8 cellular contexts compared by ENCODE assay signal in genomic region chr2:161992526-161992925, GRCh38.
A peak's percentile ranks its signal among the peaks of the same experiment; 100 is the strongest.
DNase-seq lines count a peak whose midpoint lies in the region; ATAC-seq and TF ChIP-seq lines count a peak whose summit lies in the region.

No MANE protein-coding gene starts in this region.

- no peaks in the 10 kb centered on the region for H3K36me3 Mint-ChIP-seq in Calu3 (ENCODE audit: insufficient read depth, unreplicated experiment)
- H3K36me3 Mint-ChIP-seq in glutamatergic neuron (ENCODE audit: unreplicated experiment): no peaks in the 10 kb centered on the region

- CTCF ChIA-PET in Calu3 (lab: Charles Lee): interaction anchor here (0.6 to 1.1 kb wide), 2 partner anchors 10 to 165 kb away, joined by 3 read pairs; no protein-coding TSS in a partner anchor

- BruUV-seq in Calu3 (replicated peaks; lab: Mats Ljungman, UMichigan): TSS peak; percentile 88

- peak overlapping the region; percentile 84 for H3K27ac ChIP-seq in thymus (ENCODE audit: low read depth)
- no peak overlapping the region for H3K27ac ChIP-seq in tibial artery

- 2% methylated on average over 3 of the region's 3 CpGs for WGBS in thymus

- H3K27me3 Mint-ChIP-seq in Calu3 (ENCODE audit: unreplicated experiment) (no peaks in the 10 kb centered on the region), glutamatergic neuron (ENCODE audit: unreplicated experiment) (peaks cover 2% of the 10 kb centered on the region)

- H3K36me3 ChIP-seq in thymus (ENCODE audit: control insufficient read depth, insufficient read depth): no peaks in the 10 kb centered on the region
- H3K36me3 ChIP-seq in tibial artery: no peaks in the 10 kb centered on the region

- H3K4me1 Mint-ChIP-seq in Calu3 (ENCODE audit: low read depth, unreplicated experiment): no peaks in the 10 kb centered on the region
- peaks cover 26% of the 10 kb centered on the region for H3K4me1 Mint-ChIP-seq in glutamatergic neuron (ENCODE audit: low read depth, unreplicated experiment)

- peak; percentile 77 for ATAC-seq in HG02642 (IDR thresholded peaks at IDR 0.05; ENCODE audit: poor library complexity, unreplicated experiment)

- intact Hi-C loops in Calu3 (cut with micrococcal nuclease; ENCODE audit: unreplicated experiment): no loop called here
- intact Hi-C loops in tibial artery (cut with DNase I; ENCODE audit: low total_unique reads): no loop called here

- H3K4me1 ChIP-seq in thymus (ENCODE audit: control insufficient read depth, insufficient read depth, low read length): peaks cover 20% of the 10 kb centered on the region
- no peaks in the 10 kb centered on the region for H3K4me1 ChIP-seq in tibial artery

- no peak overlapping the region for H3K27ac Mint-ChIP-seq in Calu3 (ENCODE audit: unreplicated experiment)
- no peak overlapping the region for H3K27ac Mint-ChIP-seq in glutamatergic neuron (ENCODE audit: unreplicated experiment)

- H3K4me3 ChIP-seq in thymus (ENCODE audit: low read length) (peak overlapping the region; percentile 3), tibial artery (no peak overlapping the region)

- H3K9me3 ChIP-seq in thymus (ENCODE audit: control insufficient read depth) (no peaks in the 10 kb centered on the region), tibial artery (no peaks in the 10 kb centered on the region)

- TF ChIP-seq CTCF in Calu3 (IDR thresholded peaks at IDR 0.05; ENCODE audit: unreplicated experiment) (no peak), tibial artery (IDR thresholded peaks at IDR 0.05) (no peak), glutamatergic neuron (IDR thresholded peaks at IDR 0.05; ENCODE audit: partially characterized antibody, unreplicated experiment) (no peak)

- DNase-seq in Calu3 (no peak), UCSD-AML1 (lab: John Stamatoyannopoulos, UW; ENCODE audit: unreplicated experiment) (peak; percentile 10), NCI-H526 treated with DMSO at 0.1 percent for 48 hours (lab: John Stamatoyannopoulos, UW) (no peak), tibial artery (no peak), glutamatergic neuron (no peak)
- DNase-seq in effector CD4-positive, alpha-beta T cell: peak; percentile 21

- H3K9me3 Mint-ChIP-seq in Calu3 (ENCODE audit: low read depth, unreplicated experiment) (no peaks in the 10 kb centered on the region), glutamatergic neuron (ENCODE audit: unreplicated experiment) (peaks cover 4% of the 10 kb centered on the region)

- H3K4me3 Mint-ChIP-seq in Calu3 (ENCODE audit: low read depth, unreplicated experiment) (no peak overlapping the region), glutamatergic neuron (ENCODE audit: unreplicated experiment) (no peak overlapping the region)

- H3K27me3 ChIP-seq in thymus (ENCODE audit: control insufficient read depth, insufficient read depth): no peaks in the 10 kb centered on the region
- no peaks in the 10 kb centered on the region for H3K27me3 ChIP-seq in tibial artery

Comparison
In these comparisons a context has a peak if more than half of its experiments do, and no peak if none do; other contexts are left out.
1. DNase-seq: peak in UCSD-AML1 (single experiment) and effector CD4-positive, alpha-beta T cell (single experiment); none in Calu3 (single experiment), NCI-H526 treated with DMSO at 0.1 percent for 48 hours (single experiment), tibial artery (0 of 2) and glutamatergic neuron (single experiment).